ENCODE assay signal across 9 cellular contexts in genomic region chr18:5542393-5543035, GRCh38. TPM values are rescaled to one million over a fixed set of nuclear protein-coding genes. Genes with fewer than 3 reads are reported as not detected.
A peak's percentile ranks its signal among the peaks of the same experiment; 100 is the strongest.
DNase-seq lines count a peak whose midpoint lies in the region; ATAC-seq and TF ChIP-seq lines count a peak whose summit lies in the region.
"Had no signal": no experiment of that assay in that cellular context is flagged by ENCODE, and none has a peak within 500 bp of the region (broad histone marks: within the 10 kb centered on the region; RNA-seq: fewer than 3 reads in every experiment).

No MANE protein-coding gene starts in this region.

- H3K27ac ChIP-seq in brain microvascular endothelial cell: peak overlapping the region; percentile 38
- H3K27ac ChIP-seq in liver (ENCODE audit: low read depth in 1 of 2, low read length in 2 of 2): no peak overlapping the region
- peak overlapping the region; percentile 68 to 70 for H3K27ac ChIP-seq in uterus

- TF ChIP-seq POLR2A in uterus (IDR thresholded peaks at IDR 0.05): no peak

- no peaks in the 10 kb centered on the region for H3K27me3 ChIP-seq in brain microvascular endothelial cell (replicated peaks)
- H3K27me3 ChIP-seq in liver (ENCODE audit: control insufficient read depth in 4 of 4, insufficient read depth in 4 of 4, low read length in 3 of 4): peaks cover 0 to 4% (median 3%) of the 10 kb centered on the region in 4 donors
- H3K27me3 ChIP-seq in uterus: no peaks in the 10 kb centered on the region
- H3K27me3 ChIP-seq in MG63: peaks cover 33% of the 10 kb centered on the region

- H3K27me3 Mint-ChIP-seq in activated naive CD4-positive, alpha-beta T cell treated with anti-CD3 and anti-CD28 coated beads, Interleukin-2, amount 10 ng/mL, durations not matched to agents 7 days and 5 days: peaks cover 39% of the 10 kb centered on the region

- H3K4me3 ChIP-seq in brain microvascular endothelial cell (ENCODE audit: low read depth, low read length): peak overlapping the region; percentile 64
- H3K4me3 ChIP-seq in liver (ENCODE audit: low read depth in 1 of 3, low read length in 3 of 3): peak overlapping the region in 2 of 3 donors; percentile 43 to 57
- peak overlapping the region; percentile 22 to 67 for H3K4me3 ChIP-seq in uterus
- H3K4me3 ChIP-seq in MG63: no peak overlapping the region

- peaks cover 9% of the 10 kb centered on the region for H3K4me1 Mint-ChIP-seq in activated naive CD4-positive, alpha-beta T cell treated with anti-CD3 and anti-CD28 coated beads, Interleukin-2, amount 10 ng/mL, durations not matched to agents 7 days and 5 days

- intact Hi-C loops in uterus (cut with DNase I; ENCODE audit: low total_unique reads): no loop called here

- peak overlapping the region; percentile 53 for H3K4me3 Mint-ChIP-seq in activated naive CD4-positive, alpha-beta T cell treated with anti-CD3 and anti-CD28 coated beads, Interleukin-2, amount 10 ng/mL, durations not matched to agents 7 days and 5 days

- 5% methylated on average over 23 of the region's 23 CpGs for WGBS in liver

- no peaks in the 10 kb centered on the region for H3K9me3 Mint-ChIP-seq in activated naive CD4-positive, alpha-beta T cell treated with anti-CD3 and anti-CD28 coated beads, Interleukin-2, amount 10 ng/mL, durations not matched to agents 7 days and 5 days

- H3K9me3 ChIP-seq in liver (ENCODE audit: control insufficient read depth in 4 of 4, low read length in 3 of 4): no peaks in the 10 kb centered on the region
- no peaks in the 10 kb centered on the region for H3K9me3 ChIP-seq in uterus
- H3K9me3 ChIP-seq in MG63: no peaks in the 10 kb centered on the region

- H3K9ac ChIP-seq in liver (ENCODE audit: low read depth in 1 of 2, low read length in 2 of 2): no peak overlapping the region

- no peak overlapping the region for H3K27ac Mint-ChIP-seq in activated naive CD4-positive, alpha-beta T cell treated with anti-CD3 and anti-CD28 coated beads, Interleukin-2, amount 10 ng/mL, durations not matched to agents 7 days and 5 days

- DNase-seq in activated naive CD4-positive, alpha-beta T cell treated with anti-CD3 and anti-CD28 coated beads, Interleukin-2, amount 10 ng/mL, durations not matched to agents 7 days and 5 days: no peak
- DNase-seq in activated naive CD4-positive, alpha-beta T cell treated with Interleukin-2 at 50 U/mL for 16 hours: no peak
- DNase-seq in brain microvascular endothelial cell (no peak), uterus (no peak), HK-2 (ENCODE audit: unreplicated experiment) (no peak), MG63 (no peak)
- DNase-seq: OCI-M1 had no signal

- no peak for ATAC-seq in HG03045 (IDR thresholded peaks at IDR 0.05; ENCODE audit: unreplicated experiment)

- CTCF ChIA-PET in activated naive CD4-positive, alpha-beta T cell treated with anti-CD3 and anti-CD28 coated beads, Interleukin-2, amount 10 ng/mL, durations not matched to agents 7 days and 5 days (lab: Charles Lee): no interaction called here

- TF ChIP-seq RAD21 in liver (IDR thresholded peaks at IDR 0.05): no peak

- H3K36me3 ChIP-seq in brain microvascular endothelial cell (replicated peaks) (no peaks in the 10 kb centered on the region), liver (ENCODE audit: control insufficient read depth in 4 of 4, insufficient read depth in 3 of 4, low read depth in 1 of 4, low read length in 3 of 4) (no peaks in the 10 kb centered on the region), uterus (no peaks in the 10 kb centered on the region), MG63 (no peaks in the 10 kb centered on the region)

- H3K36me3 Mint-ChIP-seq in activated naive CD4-positive, alpha-beta T cell treated with anti-CD3 and anti-CD28 coated beads, Interleukin-2, amount 10 ng/mL, durations not matched to agents 7 days and 5 days: no peaks in the 10 kb centered on the region

- H3K4me1 ChIP-seq in liver (ENCODE audit: control insufficient read depth in 4 of 4, insufficient read depth in 4 of 4, low read length in 3 of 4) (peaks cover 8 to 16% (median 11%) of the 10 kb centered on the region in 4 donors), uterus (no peaks in the 10 kb centered on the region)

- no peak for TF ChIP-seq CTCF in brain microvascular endothelial cell (IDR thresholded peaks at IDR 0.05; ENCODE audit: low read depth, low read length, missing control alignments)
- TF ChIP-seq CTCF in liver (IDR thresholded peaks at IDR 0.05; ENCODE audit: low read depth, low read length, missing input control): no peak
- TF ChIP-seq CTCF in uterus (IDR thresholded peaks at IDR 0.05): no peak

- in situ Hi-C loops in brain microvascular endothelial cell (cut with HindIII; ENCODE audit: low pct_ligation_motif_present, low sequenced_read_pairs): no loop called here

TF ChIP-seq in liver, 16 proteins besides CTCF, POLR2A, EP300 and RAD21:
- TF ChIP-seq ATF3 (IDR thresholded peaks at IDR 0.05): no peak
- TF ChIP-seq FOXA2 (IDR thresholded peaks at IDR 0.05): no peak
- TF ChIP-seq HNF4A (conservative IDR thresholded peaks at IDR 0.05): no peak
- TF ChIP-seq RXRA (IDR thresholded peaks at IDR 0.05): no peak
- TF ChIP-seq JUND (IDR thresholded peaks at IDR 0.05): no peak
- TF ChIP-seq HNF4G (IDR thresholded peaks at IDR 0.05): no peak
- no peak for TF ChIP-seq EGR1 (IDR thresholded peaks at IDR 0.05; ENCODE audit: low read depth in 2 of 2)
- TF ChIP-seq GABPA (IDR thresholded peaks at IDR 0.05 in 1 of 2, conservative IDR thresholded peaks at IDR 0.05 in 1 of 2): no peak
- no peak for TF ChIP-seq FOXA1 (IDR thresholded peaks at IDR 0.05)

RNA-seq across cellular contexts. Expression of gene EPB41L3, which starts 1.3 kb away (rescaled TPM):
- total RNA-seq in liver (10 to 100 TPM in 1 of 2 donors, 1 to 10 TPM in 1; 6.7 to 14.5 TPM), uterus (100 to 1,000 TPM in 1 of 4 donors, 10 to 100 TPM in 3; 31.5 to 111 (median 57.1) TPM)
- polyA plus RNA-seq in liver: 1 to 10 TPM; 1.4 to 3.6 TPM
- not detected in 2 replicates for total RNA-seq in MG63 (2014; rRNA removed; shearing (Covaris generic); ENCODE audit: low replicate concordance)

Comparison
In these comparisons a context has a peak if more than half of its experiments do, and no peak if none do; other contexts are left out.
1. H3K27ac ChIP-seq: peak in brain microvascular endothelial cell (single experiment) and uterus (2 of 2); none in liver (0 of 2).